ENCODE assay signal across 8 cellular contexts in genomic region chr18:58493516-58494253, GRCh38.
DNase-seq lines count a peak whose midpoint lies in the region; ATAC-seq and TF ChIP-seq lines count a peak whose summit lies in the region.

No MANE protein-coding gene starts in this region.

- peaks cover 13 to 58% of the 10 kb centered on the region in 2 donors for H3K27me3 Mint-ChIP-seq in CD8-positive, alpha-beta memory T cell
- H3K27me3 Mint-ChIP-seq in activated T-helper 2 cell treated with anti-CD3 and anti-CD28 coated beads, Interferon-gamma antibody, Interleukin-2, Interleukin-4, amounts not matched to agents 10 μg/mL and 5 μg/mL and 100 μg/mL, durations not matched to agents 14 hours and 24 hours and 36 hours (ENCODE audit: low read depth), result peaks cover 26% of the 10 kb centered on the region

- peak overlapping the region in 2 of 7 donors; percentile 8 to 42 for H3K4me3 Mint-ChIP-seq in CD8-positive, alpha-beta memory T cell
- no peak overlapping the region for H3K4me3 Mint-ChIP-seq in activated T-helper 2 cell treated with anti-CD3 and anti-CD28 coated beads, Interferon-gamma antibody, Interleukin-2, Interleukin-4, amounts not matched to agents 10 μg/mL and 5 μg/mL and 100 μg/mL, durations not matched to agents 14 hours and 24 hours and 36 hours (ENCODE audit: low read depth)

- H3K27ac Mint-ChIP-seq in CD8-positive, alpha-beta memory T cell, result peak overlapping the region in 2 of 8 donors; percentile 21 to 29
- H3K27ac Mint-ChIP-seq in activated T-helper 2 cell treated with anti-CD3 and anti-CD28 coated beads, Interferon-gamma antibody, Interleukin-2, Interleukin-4, amounts not matched to agents 10 μg/mL and 5 μg/mL and 100 μg/mL, durations not matched to agents 14 hours and 24 hours and 36 hours, result no peak overlapping the region

- peak; percentile 77 for TF ChIP-seq CTCF in LNCaP clone FGC (IDR thresholded peaks at IDR 0.05; ENCODE audit: control insufficient read depth, extremely low read depth, insufficient read depth)
- TF ChIP-seq CTCF in RWPE1 (conservative IDR thresholded peaks at IDR 0.05; ENCODE audit: low read depth), result peak; percentile 86
- peak; percentile 86 for TF ChIP-seq CTCF in fibroblast of villous mesenchyme (IDR thresholded peaks at IDR 0.05; ENCODE audit: insufficient read depth, low read depth, low read length)
- peak in 1 of 3 donors; percentile 36 for TF ChIP-seq CTCF in omental fat pad (IDR thresholded peaks at IDR 0.05)

- CTCF ChIA-PET in CD8-positive, alpha-beta memory T cell (lab: Charles Lee), result interaction anchor here (1.1 kb wide), 1 partner anchor 287 kb away, joined by 3 read pairs; no protein-coding TSS in a partner anchor
- CTCF ChIA-PET in RWPE1 (lab: Yijun Ruan, JAX), result interaction anchor here (1.0 to 1.5 kb wide), 3 partner anchors 38 to 86 kb away, joined by 3 to 5 read pairs (median 3); no protein-coding TSS in a partner anchor

- intact Hi-C loops in activated T-helper 2 cell treated with anti-CD3 and anti-CD28 coated beads, Interferon-gamma antibody, Interleukin-2, Interleukin-4, amounts not matched to agents 10 μg/mL and 5 μg/mL and 100 μg/mL, durations not matched to agents 14 hours and 24 hours and 36 hours (cut with micrococcal nuclease), result loop anchor here (1.0 kb wide), 2 partner anchors 93 to 271 kb away; no protein-coding TSS in a partner anchor

- H3K9me3 Mint-ChIP-seq in CD8-positive, alpha-beta memory T cell, result no peaks in the 10 kb centered on the region
- no peaks in the 10 kb centered on the region for H3K9me3 Mint-ChIP-seq in activated T-helper 2 cell treated with anti-CD3 and anti-CD28 coated beads, Interferon-gamma antibody, Interleukin-2, Interleukin-4, amounts not matched to agents 10 μg/mL and 5 μg/mL and 100 μg/mL, durations not matched to agents 14 hours and 24 hours and 36 hours

- no peaks in the 10 kb centered on the region for H3K4me1 ChIP-seq in CD8-positive, alpha-beta memory T cell (ENCODE audit: insufficient read depth, low read length)

- no peaks in the 10 kb centered on the region for H3K9me3 ChIP-seq in CD8-positive, alpha-beta memory T cell (ENCODE audit: low read length)

- peaks cover 8 to 11% (median 8%) of the 10 kb centered on the region in 3 donors for H3K4me1 Mint-ChIP-seq in CD8-positive, alpha-beta memory T cell
- H3K4me1 Mint-ChIP-seq in activated T-helper 2 cell treated with anti-CD3 and anti-CD28 coated beads, Interferon-gamma antibody, Interleukin-2, Interleukin-4, amounts not matched to agents 10 μg/mL and 5 μg/mL and 100 μg/mL, durations not matched to agents 14 hours and 24 hours and 36 hours (ENCODE audit: low read depth), result peaks cover 9% of the 10 kb centered on the region

- H3K27me3 ChIP-seq in CD8-positive, alpha-beta memory T cell (ENCODE audit: insufficient read depth, low read length, poor library complexity, severe bottlenecking), result no peaks in the 10 kb centered on the region

- no peak overlapping the region for H3K27ac ChIP-seq in CD8-positive, alpha-beta memory T cell (ENCODE audit: low read depth, low read length)
- no peak overlapping the region for H3K27ac ChIP-seq in RWPE1
- H3K27ac ChIP-seq in substantia nigra (ENCODE audit: low read depth, low read length, poor library complexity, severe bottlenecking), result no peak overlapping the region

- no peak overlapping the region for H3K4me3 ChIP-seq in CD8-positive, alpha-beta memory T cell (ENCODE audit: low read length)
- H3K4me3 ChIP-seq in LNCaP clone FGC (ENCODE audit: low read depth, low read length) (no peak overlapping the region), fibroblast of villous mesenchyme (ENCODE audit: low read depth, low read length) (peak overlapping the region; percentile 27)

- POLR2A ChIA-PET in CD8-positive, alpha-beta memory T cell (lab: Charles Lee), result no interaction called here
- POLR2A ChIA-PET in RWPE1 (lab: Yijun Ruan, JAX; ENCODE audit: low non-redundant PET), result no interaction called here

- H3K36me3 Mint-ChIP-seq in CD8-positive, alpha-beta memory T cell, result no peaks in the 10 kb centered on the region
- H3K36me3 Mint-ChIP-seq in activated T-helper 2 cell treated with anti-CD3 and anti-CD28 coated beads, Interferon-gamma antibody, Interleukin-2, Interleukin-4, amounts not matched to agents 10 μg/mL and 5 μg/mL and 100 μg/mL, durations not matched to agents 14 hours and 24 hours and 36 hours (ENCODE audit: low read depth), result no peaks in the 10 kb centered on the region

- ATAC-seq in GM21515 (IDR thresholded peaks at IDR 0.05; ENCODE audit: unreplicated experiment) (peak; percentile 55), omental fat pad (ENCODE audit: low FRiP score) (peak; percentile 88)

- DNase-seq in CD8-positive, alpha-beta memory T cell, result peak; percentile 35 to 72 (median 46)
- DNase-seq in LNCaP clone FGC (ENCODE audit: low read depth), result peak; percentile 38
- DNase-seq in RWPE1 (ENCODE audit: low spot score), result peak; percentile 64
- peak; percentile 58 for DNase-seq in activated T-helper 2 cell treated with anti-CD3 and anti-CD28 coated beads, Interferon-gamma antibody, Interleukin-2, Interleukin-4, amounts not matched to agents 10 μg/mL and 5 μg/mL and 100 μg/mL, durations not matched to agents 14 hours and 24 hours and 36 hours (ENCODE audit: low spot score)
- peak; percentile 79 for DNase-seq in fibroblast of villous mesenchyme (ENCODE audit: low read depth)
- DNase-seq in omental fat pad (ENCODE audit: low spot score), result peak; percentile 46
- DNase-seq in substantia nigra (lab: John Stamatoyannopoulos, UW), result peak in 47 of 49 donors; percentile 6 to 80 (median 55)

- H3K36me3 ChIP-seq in CD8-positive, alpha-beta memory T cell (ENCODE audit: insufficient read depth, low read length), result no peaks in the 10 kb centered on the region
